Comparison of ENCODE assay signal across 2 cellular contexts in the genomic region with DNA sequence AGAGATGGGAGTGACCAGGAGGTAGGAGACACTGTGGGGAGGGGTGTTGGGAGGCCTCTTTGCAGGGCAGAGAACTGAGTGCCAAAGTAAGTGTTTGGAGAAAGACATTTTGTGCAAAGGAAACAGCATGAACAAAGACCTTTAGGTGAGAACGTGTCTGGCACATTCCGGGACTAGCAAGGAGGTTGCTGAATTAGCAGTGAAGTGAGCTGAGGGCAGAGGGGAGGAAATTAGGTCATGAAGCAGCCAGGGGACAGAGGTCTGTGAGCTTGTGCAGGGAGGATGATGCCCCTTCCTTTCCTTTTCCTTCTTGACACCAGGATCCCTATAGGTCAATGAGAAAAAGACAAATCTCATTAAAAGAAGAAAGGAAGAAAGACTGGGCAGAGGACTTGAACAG.
TF ChIP-seq lines count a peak whose summit lies in the region.

No MANE protein-coding gene starts in this region.

TF ChIP-seq in GM23338, 12 proteins besides CTCF, POLR2A, EP300 and RAD21:
- TF ChIP-seq, protein P1, sequence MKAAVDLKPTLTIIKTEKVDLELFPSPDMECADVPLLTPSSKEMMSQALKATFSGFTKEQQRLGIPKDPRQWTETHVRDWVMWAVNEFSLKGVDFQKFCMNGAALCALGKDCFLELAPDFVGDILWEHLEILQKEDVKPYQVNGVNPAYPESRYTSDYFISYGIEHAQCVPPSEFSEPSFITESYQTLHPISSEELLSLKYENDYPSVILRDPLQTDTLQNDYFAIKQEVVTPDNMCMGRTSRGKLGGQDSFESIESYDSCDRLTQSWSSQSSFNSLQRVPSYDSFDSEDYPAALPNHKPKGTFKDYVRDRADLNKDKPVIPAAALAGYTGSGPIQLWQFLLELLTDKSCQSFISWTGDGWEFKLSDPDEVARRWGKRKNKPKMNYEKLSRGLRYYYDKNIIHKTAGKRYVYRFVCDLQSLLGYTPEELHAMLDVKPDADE (IDR thresholded peaks at IDR 0.05): no peak
- no peak for TF ChIP-seq JUNB (IDR thresholded peaks at IDR 0.05; ENCODE audit: unreplicated experiment)
TF ChIP-seq in GM23338: peak in this region for 0.

TF ChIP-seq in K562, 482 proteins besides CTCF, POLR2A, EP300 and RAD21 (continued from another document):
- no peak for TF ChIP-seq MEF2A (IDR thresholded peaks at IDR 0.05; ENCODE audit: control insufficient read depth, low read depth, low read length)
- TF ChIP-seq ZNF282 (CRISPR knock-in tag; IDR thresholded peaks at IDR 0.05): no peak
- TF ChIP-seq ZNF24 (IDR thresholded peaks at IDR 0.05): no peak
- no peak for TF ChIP-seq POLR3A (IDR thresholded peaks at IDR 0.05; ENCODE audit: borderline replicate concordance, extremely low read depth, insufficient read depth, insufficient read length)
- TF ChIP-seq, protein P2, sequence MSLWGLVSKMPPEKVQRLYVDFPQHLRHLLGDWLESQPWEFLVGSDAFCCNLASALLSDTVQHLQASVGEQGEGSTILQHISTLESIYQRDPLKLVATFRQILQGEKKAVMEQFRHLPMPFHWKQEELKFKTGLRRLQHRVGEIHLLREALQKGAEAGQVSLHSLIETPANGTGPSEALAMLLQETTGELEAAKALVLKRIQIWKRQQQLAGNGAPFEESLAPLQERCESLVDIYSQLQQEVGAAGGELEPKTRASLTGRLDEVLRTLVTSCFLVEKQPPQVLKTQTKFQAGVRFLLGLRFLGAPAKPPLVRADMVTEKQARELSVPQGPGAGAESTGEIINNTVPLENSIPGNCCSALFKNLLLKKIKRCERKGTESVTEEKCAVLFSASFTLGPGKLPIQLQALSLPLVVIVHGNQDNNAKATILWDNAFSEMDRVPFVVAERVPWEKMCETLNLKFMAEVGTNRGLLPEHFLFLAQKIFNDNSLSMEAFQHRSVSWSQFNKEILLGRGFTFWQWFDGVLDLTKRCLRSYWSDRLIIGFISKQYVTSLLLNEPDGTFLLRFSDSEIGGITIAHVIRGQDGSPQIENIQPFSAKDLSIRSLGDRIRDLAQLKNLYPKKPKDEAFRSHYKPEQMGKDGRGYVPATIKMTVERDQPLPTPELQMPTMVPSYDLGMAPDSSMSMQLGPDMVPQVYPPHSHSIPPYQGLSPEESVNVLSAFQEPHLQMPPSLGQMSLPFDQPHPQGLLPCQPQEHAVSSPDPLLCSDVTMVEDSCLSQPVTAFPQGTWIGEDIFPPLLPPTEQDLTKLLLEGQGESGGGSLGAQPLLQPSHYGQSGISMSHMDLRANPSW (CRISPR knock-in tag; IDR thresholded peaks at IDR 0.05): no peak
- TF ChIP-seq SAP30 (IDR thresholded peaks at IDR 0.05; ENCODE audit: borderline replicate concordance, insufficient read depth, low read depth, low read length, poor library complexity, severe bottlenecking): no peak
- TF ChIP-seq ZNF507 (tag; conservative IDR thresholded peaks at IDR 0.05): no peak
- TF ChIP-seq, protein P3, sequence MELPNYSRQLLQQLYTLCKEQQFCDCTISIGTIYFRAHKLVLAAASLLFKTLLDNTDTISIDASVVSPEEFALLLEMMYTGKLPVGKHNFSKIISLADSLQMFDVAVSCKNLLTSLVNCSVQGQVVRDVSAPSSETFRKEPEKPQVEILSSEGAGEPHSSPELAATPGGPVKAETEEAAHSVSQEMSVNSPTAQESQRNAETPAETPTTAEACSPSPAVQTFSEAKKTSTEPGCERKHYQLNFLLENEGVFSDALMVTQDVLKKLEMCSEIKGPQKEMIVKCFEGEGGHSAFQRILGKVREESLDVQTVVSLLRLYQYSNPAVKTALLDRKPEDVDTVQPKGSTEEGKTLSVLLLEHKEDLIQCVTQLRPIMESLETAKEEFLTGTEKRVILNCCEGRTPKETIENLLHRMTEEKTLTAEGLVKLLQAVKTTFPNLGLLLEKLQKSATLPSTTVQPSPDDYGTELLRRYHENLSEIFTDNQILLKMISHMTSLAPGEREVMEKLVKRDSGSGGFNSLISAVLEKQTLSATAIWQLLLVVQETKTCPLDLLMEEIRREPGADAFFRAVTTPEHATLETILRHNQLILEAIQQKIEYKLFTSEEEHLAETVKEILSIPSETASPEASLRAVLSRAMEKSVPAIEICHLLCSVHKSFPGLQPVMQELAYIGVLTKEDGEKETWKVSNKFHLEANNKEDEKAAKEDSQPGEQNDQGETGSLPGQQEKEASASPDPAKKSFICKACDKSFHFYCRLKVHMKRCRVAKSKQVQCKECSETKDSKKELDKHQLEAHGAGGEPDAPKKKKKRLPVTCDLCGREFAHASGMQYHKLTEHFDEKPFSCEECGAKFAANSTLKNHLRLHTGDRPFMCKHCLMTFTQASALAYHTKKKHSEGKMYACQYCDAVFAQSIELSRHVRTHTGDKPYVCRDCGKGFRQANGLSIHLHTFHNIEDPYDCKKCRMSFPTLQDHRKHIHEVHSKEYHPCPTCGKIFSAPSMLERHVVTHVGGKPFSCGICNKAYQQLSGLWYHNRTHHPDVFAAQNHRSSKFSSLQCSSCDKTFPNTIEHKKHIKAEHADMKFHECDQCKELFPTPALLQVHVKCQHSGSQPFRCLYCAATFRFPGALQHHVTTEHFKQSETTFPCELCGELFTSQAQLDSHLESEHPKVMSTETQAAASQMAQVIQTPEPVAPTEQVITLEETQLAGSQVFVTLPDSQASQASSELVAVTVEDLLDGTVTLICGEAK (IDR thresholded peaks at IDR 0.05): no peak
- TF ChIP-seq, protein P3 (CRISPR knock-in tag; IDR thresholded peaks at IDR 0.05): no peak
